Comparison of ENCODE assay signal across 8 cellular contexts in genomic region chr9:128323786-128324185, GRCh38. TPM values are rescaled to one million over a fixed set of nuclear protein-coding genes. Genes with fewer than 3 reads are reported as not detected.
DNase-seq lines count a peak whose midpoint lies in the region; ATAC-seq, FAIRE-seq and TF ChIP-seq lines count a peak whose summit lies in the region.

No MANE protein-coding gene starts in this region.

- in situ Hi-C loops in K562 (cut with MboI) (loop anchor here (5.0 to 10.0 kb wide), 2 partner anchors 1349 to 1561 kb away; no protein-coding TSS in a partner anchor), GM13977 (cut with MboI; ENCODE audit: low pct_unique_long_range_greater_than_20kb, low sequenced_read_pairs, unreplicated experiment) (no loop called here)

- peak overlapping the region; percentile 97 for H3K4me2 ChIP-seq in K562 (ENCODE audit: insufficient read depth, low read length)

- no peaks in the 10 kb centered on the region for H3K9me3 Mint-ChIP-seq in mesothelial cell of epicardium

- H3K9ac ChIP-seq in K562 (ENCODE audit: insufficient read depth in 1 of 2, low read depth in 2 of 2, low read length in 2 of 2), result peak overlapping the region; percentile 92 to 93

- H3K27ac ChIP-seq in 22Rv1 (peak overlapping the region; percentile 92), HL-60 (replicated peaks) (peak overlapping the region; percentile 97), K562 (ENCODE audit: extremely low read depth, low read depth, low read length) (no peak overlapping the region; the same call in 2 of the 3 replicates), gastroesophageal sphincter (peak overlapping the region in 1 of 4 donors; percentile 91)

- H3K79me2 ChIP-seq in K562 (ENCODE audit: control insufficient read depth, insufficient read depth, low read length), result peaks cover 49% of the 10 kb centered on the region

- H3K4me3 Mint-ChIP-seq in mesothelial cell of epicardium, result peak overlapping the region; percentile 97

- H3K27me3 ChIP-seq in HL-60 (ENCODE audit: insufficient read depth, poor library complexity, severe bottlenecking), result no peaks in the 10 kb centered on the region
- no peaks in the 10 kb centered on the region for H3K27me3 ChIP-seq in K562 (ENCODE audit: control insufficient read depth in 2 of 2, insufficient read depth in 2 of 2, low read length in 2 of 2)
- no peaks in the 10 kb centered on the region for H3K27me3 ChIP-seq in gastroesophageal sphincter

- H3K27me3 Mint-ChIP-seq in mesothelial cell of epicardium (ENCODE audit: low read depth), result no peaks in the 10 kb centered on the region

- CTCF ChIA-PET in K562 (lab: Yijun Ruan, JAX; ENCODE audit: low intra/inter-chr PET ratio), result no interaction called here

- intact Hi-C loops in K562 (cut with micrococcal nuclease), result no loop called here

- TF ChIP-seq CTCF in 22Rv1 (IDR thresholded peaks at IDR 0.05), result no peak
- no peak for TF ChIP-seq CTCF in HL-60 (IDR thresholded peaks at IDR 0.05; ENCODE audit: insufficient read depth, low read length)
- TF ChIP-seq CTCF in K562 (IDR thresholded peaks at IDR 0.05 in 2 of 3, conservative IDR thresholded peaks at IDR 0.05 in 1 of 3; ENCODE audit: insufficient read depth in 2 of 3, low read depth in 1 of 3, low read length in 3 of 3), result no peak
- no peak for TF ChIP-seq CTCF in mesothelial cell of epicardium (IDR thresholded peaks at IDR 0.05; ENCODE audit: unreplicated experiment)
- no peak for TF ChIP-seq CTCF in gastroesophageal sphincter (IDR thresholded peaks at IDR 0.05)
- no peak for TF ChIP-seq CTCF in GM13977 (IDR thresholded peaks at IDR 0.05; ENCODE audit: extremely low read depth, insufficient read depth, missing control alignments)

- peaks cover 11 to 25% of the 10 kb centered on the region in 2 experiments for H3K4me1 ChIP-seq in K562 (replicated peaks in 1 of 2; ENCODE audit: control insufficient read depth in 2 of 2, insufficient read depth in 2 of 2, low read length in 2 of 2)
- H3K4me1 ChIP-seq in gastroesophageal sphincter, result peaks cover 0 to 46% (median 15%) of the 10 kb centered on the region in 3 donors

- H4K20me1 ChIP-seq in K562 (replicated peaks; ENCODE audit: control insufficient read depth, insufficient read depth, low read length), result 0 out of 2 replicates have a peak, but pooled peaks cover 2% of the 10 kb centered on the region

- TF ChIP-seq POLR2A in K562 (conservative IDR thresholded peaks at IDR 0.05) (no peak), gastroesophageal sphincter (IDR thresholded peaks at IDR 0.05) (no peak)

- peaks cover 14% of the 10 kb centered on the region for H3K4me1 Mint-ChIP-seq in mesothelial cell of epicardium

- no peak overlapping the region for H2AFZ ChIP-seq in K562 (ENCODE audit: low read depth, low read length)

- no peak for ATAC-seq in K562
- no peak for ATAC-seq in HG03442 (IDR thresholded peaks at IDR 0.05; ENCODE audit: unreplicated experiment)
- no peak for ATAC-seq in gastroesophageal sphincter

- DNase-seq in HL-60 (ENCODE audit: low read depth in 1 of 2, low spot score in 1 of 2) (peak in 1 of 2 experiments; percentile 70), K562 (ENCODE audit: extremely low read depth in 1 of 4, low spot score in 3 of 4) (peak in 1 of 4 experiments; percentile 26), mesothelial cell of epicardium (ENCODE audit: low spot score in 2 of 2, unreplicated experiment in 2 of 2) (no peak), HCEC 1CT (no peak), GM13977 (ENCODE audit: low spot score) (no peak)

- BruUV-seq in K562 (replicated peaks; lab: Mats Ljungman, UMichigan), result no TSS peak

- 55% methylated on average over 12 of the region's 12 CpGs for WGBS in K562 (ENCODE audit: insufficient coverage, low coverage, missing lambda C conversion rate)
- 77 to 93% methylated on average over 8 to 12 of the region's 12 CpGs for WGBS in gastroesophageal sphincter (ENCODE audit: low coverage in 1 of 2), 2 donors

- H3K9me1 ChIP-seq in K562 (ENCODE audit: control insufficient read depth, insufficient read depth, low read length), result no peaks in the 10 kb centered on the region

- no peaks in the 10 kb centered on the region for H3K9me3 ChIP-seq in K562 (replicated peaks; ENCODE audit: control insufficient read depth, insufficient read depth, low read depth, low read length)
- H3K9me3 ChIP-seq in gastroesophageal sphincter, result no peaks in the 10 kb centered on the region

- no peak for TF ChIP-seq EP300 in K562 (IDR thresholded peaks at IDR 0.05; ENCODE audit: low read length)
- TF ChIP-seq EP300 in gastroesophageal sphincter (IDR thresholded peaks at IDR 0.05), result no peak

- H3K36me3 ChIP-seq in K562 (ENCODE audit: control insufficient read depth, insufficient read depth, low read length), result peaks cover 68% of the 10 kb centered on the region
- H3K36me3 ChIP-seq in gastroesophageal sphincter, result peaks cover 0 to 68% of the 10 kb centered on the region in 2 donors

- no peak for TF ChIP-seq RAD21 in K562 (CRISPR knock-in tag; conservative IDR thresholded peaks at IDR 0.05 in 1 of 2, IDR thresholded peaks at IDR 0.05 in 1 of 2)

- POLR2A ChIA-PET in K562 (lab: Yijun Ruan, JAX), result interaction anchor here (0.8 to 3.7 kb wide), 4 partner anchors 12 to 26 kb away, joined by 3 to 51 read pairs (median 5); no protein-coding TSS in a partner anchor

- FAIRE-seq in K562 (lab: Jason Lieb, UNC), result no peak

- H3K27ac Mint-ChIP-seq in mesothelial cell of epicardium, result peak overlapping the region; percentile 99

- H3K36me3 Mint-ChIP-seq in mesothelial cell of epicardium, result no peaks in the 10 kb centered on the region

- H3K4me3 ChIP-seq in HL-60 (replicated peaks; ENCODE audit: insufficient read depth, low read length) (peak overlapping the region; percentile 69), K562 (peak overlapping the region; percentile 67), gastroesophageal sphincter (peak overlapping the region in 1 of 2 donors; percentile 97)

RNA-seq across cellular contexts. Expression of gene COQ4, which starts 1.1 kb away (rescaled TPM):
- 241 and 561 TPM in 2 replicates for total RNA-seq in K562 (2011; cell fraction: chromatin; rRNA removed; ENCODE audit: low replicate concordance)
- total RNA-seq in K562 (2011; cell fraction: nucleolus; rRNA removed), result 334 and 386 TPM in 2 replicates
- total RNA-seq in K562 (2011; cell fraction: nucleoplasm; rRNA removed), result 352 and 440 TPM in 2 replicates
- total RNA-seq in K562 (2014; rRNA removed) (104 and 150 TPM in 2 replicates), K562 (2014; rRNA removed; fragmentation: Illumina TruSeq; extraction: Trizol) (44.3 and 48.5 TPM in 2 replicates), K562 (2015; rRNA removed; fragmentation: Illumina TruSeq; extraction: Trizol) (66.2 and 67.2 TPM in 2 replicates), K562 (2021) (102 and 107 TPM in 2 replicates), mesothelial cell of epicardium (53.7 to 56.2 TPM (median 55.4 TPM) in 3 replicates), gastroesophageal sphincter (10 to 100 TPM; 25.8 to 40.5 (median 31.8) TPM)
- polyA plus RNA-seq in K562 (2011; rRNA removed) (113 and 117 TPM in 2 replicates), K562 (2014; fragmentation: Illumina TruSeq; extraction: Trizol) (58.3 and 90.4 TPM in 2 replicates), K562 (2014; fragmentation: Nextera tagmentation; extraction: Ambion mirVana) (10 to 100 TPM in 1 of 2 experiments, 1 to 10 TPM in 1; 9.1 to 11.3 TPM), K562 (2014; rRNA removed) (135 and 140 TPM in 2 replicates)
- polyA plus RNA-seq in K562 (2011; cell fraction: cytosol; rRNA removed), result 145 and 208 TPM in 2 replicates
- polyA plus RNA-seq in K562 (2011; cell fraction: nucleus; rRNA removed), result 338 and 468 TPM in 2 replicates
- polyA plus RNA-seq in K562 (2012), result 113 and 151 TPM in 2 replicates
- 65.9 and 102 TPM in 2 replicates for polyA minus RNA-seq in K562 (2011; rRNA and poly(A)+ RNA removed)
- polyA minus RNA-seq in K562 (2011; cell fraction: cytosol; rRNA and poly(A)+ RNA removed), result 42.5 and 67.8 TPM in 2 replicates
- 110 and 139 TPM in 2 replicates for polyA minus RNA-seq in K562 (2011; cell fraction: nucleus; rRNA and poly(A)+ RNA removed)

RNA-seq across cellular contexts. Expression of gene TRUB2, which starts 1.5 kb away (rescaled TPM):
- total RNA-seq in K562 (2011; cell fraction: chromatin; rRNA removed; ENCODE audit: low replicate concordance), result 35.5 and 103 TPM in 2 replicates
- total RNA-seq in K562 (2011; cell fraction: nucleolus; rRNA removed), result 64.2 and 80.4 TPM in 2 replicates
- 48.8 and 49.1 TPM in 2 replicates for total RNA-seq in K562 (2011; cell fraction: nucleoplasm; rRNA removed)
- total RNA-seq in K562 (2014; rRNA removed) (46.0 and 90.9 TPM in 2 replicates), K562 (2014; rRNA removed; fragmentation: Illumina TruSeq; extraction: Trizol) (43.0 and 63.0 TPM in 2 replicates), K562 (2015; rRNA removed; fragmentation: Illumina TruSeq; extraction: Trizol) (72.7 and 74.7 TPM in 2 replicates), K562 (2021) (91.3 and 104 TPM in 2 replicates), mesothelial cell of epicardium (27.8 to 29.8 TPM (median 29.3 TPM) in 3 replicates), gastroesophageal sphincter (10 to 100 TPM in 1 of 4 donors, 1 to 10 TPM in 3; 5.1 to 11.4 (median 7.5) TPM)
- polyA plus RNA-seq in K562 (2011; rRNA removed) (64.4 and 79.2 TPM in 2 replicates), K562 (2014; fragmentation: Illumina TruSeq; extraction: Trizol) (110 and 117 TPM in 2 replicates), K562 (2014; fragmentation: Nextera tagmentation; extraction: Ambion mirVana) (10 to 100 TPM in 1 of 2 experiments, 1 to 10 TPM in 1; 9.3 to 24.2 TPM), K562 (2014; rRNA removed) (56.7 and 89.1 TPM in 2 replicates)
- polyA plus RNA-seq in K562 (2011; cell fraction: cytosol; rRNA removed), result 56.0 and 75.1 TPM in 2 replicates
- polyA plus RNA-seq in K562 (2011; cell fraction: nucleus; rRNA removed), result 31.6 and 47.8 TPM in 2 replicates
- 64.7 and 97.4 TPM in 2 replicates for polyA plus RNA-seq in K562 (2012)
- polyA minus RNA-seq in K562 (2011; rRNA and poly(A)+ RNA removed), result 43.1 and 50.2 TPM in 2 replicates
- 49.8 and 67.6 TPM in 2 replicates for polyA minus RNA-seq in K562 (2011; cell fraction: cytosol; rRNA and poly(A)+ RNA removed)
- polyA minus RNA-seq in K562 (2011; cell fraction: nucleus; rRNA and poly(A)+ RNA removed), result 19.1 and 26.8 TPM in 2 replicates

RNA-seq across cellular contexts. Expression of gene SLC27A4, which starts 16.5 kb away (rescaled TPM):
- 17.5 and 64.2 TPM in 2 replicates for total RNA-seq in K562 (2011; cell fraction: chromatin; rRNA removed; ENCODE audit: low replicate concordance)
- 92.4 and 92.8 TPM in 2 replicates for total RNA-seq in K562 (2011; cell fraction: nucleolus; rRNA removed)
- total RNA-seq in K562 (2011; cell fraction: nucleoplasm; rRNA removed), result 47.7 and 49.9 TPM in 2 replicates
- 22.6 and 36.7 TPM in 2 replicates for total RNA-seq in K562 (2014; rRNA removed)
- 6.1 and 8.1 TPM in 2 replicates for total RNA-seq in K562 (2014; rRNA removed; fragmentation: Illumina TruSeq; extraction: Trizol)
- total RNA-seq in K562 (2015; rRNA removed; fragmentation: Illumina TruSeq; extraction: Trizol), result 14.0 TPM in 2 replicates
- 31.6 and 35.7 TPM in 2 replicates for total RNA-seq in K562 (2021)
- polyA plus RNA-seq in K562 (2011; rRNA removed), result 7.9 and 9.1 TPM in 2 replicates
- polyA plus RNA-seq in K562 (2011; cell fraction: cytosol; rRNA removed), result 7.6 and 19.7 TPM in 2 replicates
- 19.2 and 31.8 TPM in 2 replicates for polyA plus RNA-seq in K562 (2011; cell fraction: nucleus; rRNA removed)
- polyA plus RNA-seq in K562 (2012), result 16.1 and 21.6 TPM in 2 replicates
- polyA plus RNA-seq in K562 (2014; fragmentation: Illumina TruSeq; extraction: Trizol), result 16.1 and 22.7 TPM in 2 replicates
- under 1 TPM; 0.25 to 0.92 TPM for polyA plus RNA-seq in K562 (2014; fragmentation: Nextera tagmentation; extraction: Ambion mirVana)
- polyA plus RNA-seq in K562 (2014; rRNA removed), result 16.0 and 18.1 TPM in 2 replicates
- 6.0 and 10.4 TPM in 2 replicates for polyA minus RNA-seq in K562 (2011; rRNA and poly(A)+ RNA removed)
- 14.8 and 16.7 TPM in 2 replicates for polyA minus RNA-seq in K562 (2011; cell fraction: cytosol; rRNA and poly(A)+ RNA removed)
- 8.0 and 9.6 TPM in 2 replicates for polyA minus RNA-seq in K562 (2011; cell fraction: nucleus; rRNA and poly(A)+ RNA removed)
- total RNA-seq in mesothelial cell of epicardium, result 18.5 to 19.9 TPM (median 19.0 TPM) in 3 replicates
- 10 to 100 TPM; 14.3 to 34.3 (median 20.4) TPM for total RNA-seq in gastroesophageal sphincter

RNA-seq across cellular contexts. Expression of gene URM1, which starts 47.4 kb away (rescaled TPM):
- total RNA-seq in K562 (2011; cell fraction: chromatin; rRNA removed; ENCODE audit: low replicate concordance), result 21.1 and 48.4 TPM in 2 replicates
- total RNA-seq in K562 (2011; cell fraction: nucleolus; rRNA removed), result 27.8 and 30.0 TPM in 2 replicates
- 33.7 and 46.3 TPM in 2 replicates for total RNA-seq in K562 (2011; cell fraction: nucleoplasm; rRNA removed)
- total RNA-seq in K562 (2014; rRNA removed) (53.3 and 68.0 TPM in 2 replicates), K562 (2014; rRNA removed; fragmentation: Illumina TruSeq; extraction: Trizol) (25.4 and 35.7 TPM in 2 replicates), K562 (2015; rRNA removed; fragmentation: Illumina TruSeq; extraction: Trizol) (33.7 and 37.3 TPM in 2 replicates), K562 (2021) (82.0 and 83.8 TPM in 2 replicates), mesothelial cell of epicardium (46.6 to 54.9 TPM (median 51.5 TPM) in 3 replicates), gastroesophageal sphincter (10 to 100 TPM; 20.5 to 46.8 (median 30.2) TPM)
- polyA plus RNA-seq in K562 (2011; rRNA removed) (57.0 and 74.4 TPM in 2 replicates), K562 (2014; fragmentation: Illumina TruSeq; extraction: Trizol) (88.9 and 90.6 TPM in 2 replicates), K562 (2014; fragmentation: Nextera tagmentation; extraction: Ambion mirVana) (10 to 100 TPM; 10.1 to 24.7 TPM), K562 (2014; rRNA removed) (72.1 and 81.3 TPM in 2 replicates)
- polyA plus RNA-seq in K562 (2011; cell fraction: cytosol; rRNA removed), result 67.6 and 87.3 TPM in 2 replicates
- 57.5 and 83.7 TPM in 2 replicates for polyA plus RNA-seq in K562 (2011; cell fraction: nucleus; rRNA removed)
- polyA plus RNA-seq in K562 (2012), result 87.7 and 104 TPM in 2 replicates
- 19.9 and 27.1 TPM in 2 replicates for polyA minus RNA-seq in K562 (2011; rRNA and poly(A)+ RNA removed)
- polyA minus RNA-seq in K562 (2011; cell fraction: cytosol; rRNA and poly(A)+ RNA removed), result 25.8 and 28.1 TPM in 2 replicates
- polyA minus RNA-seq in K562 (2011; cell fraction: nucleus; rRNA and poly(A)+ RNA removed), result 8.9 and 11.1 TPM in 2 replicates

RNA-seq across cellular contexts. Expression of gene SWI5, which starts 47.7 kb away (rescaled TPM):
- 31.0 and 60.5 TPM in 2 replicates for total RNA-seq in K562 (2011; cell fraction: chromatin; rRNA removed; ENCODE audit: low replicate concordance)
- 37.1 and 42.7 TPM in 2 replicates for total RNA-seq in K562 (2011; cell fraction: nucleolus; rRNA removed)
- total RNA-seq in K562 (2011; cell fraction: nucleoplasm; rRNA removed), result 33.4 and 47.4 TPM in 2 replicates
- total RNA-seq in K562 (2014; rRNA removed), result 105 and 106 TPM in 2 replicates
- total RNA-seq in K562 (2014; rRNA removed; fragmentation: Illumina TruSeq; extraction: Trizol), result 82.6 and 86.7 TPM in 2 replicates
- total RNA-seq in K562 (2015; rRNA removed; fragmentation: Illumina TruSeq; extraction: Trizol), result 93.9 and 94.3 TPM in 2 replicates
- 72.3 and 77.3 TPM in 2 replicates for total RNA-seq in K562 (2021)
- 121 and 145 TPM in 2 replicates for polyA plus RNA-seq in K562 (2011; rRNA removed)
- 151 and 164 TPM in 2 replicates for polyA plus RNA-seq in K562 (2011; cell fraction: cytosol; rRNA removed)
- 39.9 and 61.7 TPM in 2 replicates for polyA plus RNA-seq in K562 (2011; cell fraction: nucleus; rRNA removed)
- polyA plus RNA-seq in K562 (2012), result 91.8 and 104 TPM in 2 replicates
- 95.9 and 104 TPM in 2 replicates for polyA plus RNA-seq in K562 (2014; fragmentation: Illumina TruSeq; extraction: Trizol)
- polyA plus RNA-seq in K562 (2014; fragmentation: Nextera tagmentation; extraction: Ambion mirVana), result 100 to 1,000 TPM in 1 of 2 experiments, 10 to 100 TPM in 1; 62.8 to 133 TPM
- 121 and 141 TPM in 2 replicates for polyA plus RNA-seq in K562 (2014; rRNA removed)
- polyA minus RNA-seq in K562 (2011; rRNA and poly(A)+ RNA removed), result 51.5 and 51.7 TPM in 2 replicates
- polyA minus RNA-seq in K562 (2011; cell fraction: cytosol; rRNA and poly(A)+ RNA removed), result 22.0 and 22.2 TPM in 2 replicates
- 11.6 and 14.9 TPM in 2 replicates for polyA minus RNA-seq in K562 (2011; cell fraction: nucleus; rRNA and poly(A)+ RNA removed)
- 24.1 to 26.0 TPM (median 24.3 TPM) in 3 replicates for total RNA-seq in mesothelial cell of epicardium
- 10 to 100 TPM; 18.2 to 27.5 (median 24.5) TPM for total RNA-seq in gastroesophageal sphincter
